ENCODE assay signal across 18 cellular contexts in genomic region chr3:143247007-143247563, GRCh38.
"Had no signal": no experiment of that assay in that cellular context is flagged by ENCODE, and none has a peak within 500 bp of the region (broad histone marks: within the 10 kb centered on the region; RNA-seq: fewer than 3 reads in every experiment).

No MANE protein-coding gene starts in this region.

- ATAC-seq: gastrocnemius medialis, heart left ventricle, mucosa of descending colon, sciatic nerve had no signal

- H3K27me3 Mint-ChIP-seq: activated naive CD4-positive, alpha-beta T cell treated with anti-CD3 and anti-CD28 coated beads, Interleukin-2, amount 50 U/mL, for 24 hours; central memory CD8-positive, alpha-beta T cell; naive B cell had no signal

- DNase-seq: activated CD4-positive, alpha-beta T cell treated with anti-CD3 and anti-CD28 coated beads, Interleukin-2, amount 50 U/mL, for 48 hours; activated gamma-delta T cell; gastrocnemius medialis; heart left ventricle; mucosa of descending colon; naive B cell; stimulated activated CD4-positive, alpha-beta T cell treated with anti-CD3 and anti-CD28 coated beads, Interleukin-4, amount 100 ng/mL, for 4 hours; stimulated activated naive CD4-positive, alpha-beta T cell treated with Interleukin-2 at 50 U/mL for 16 hours; substantia nigra; T-helper 2 cell had no signal

- H3K27me3 ChIP-seq: ascending aorta, gastrocnemius medialis, heart left ventricle, tibial nerve had no signal

- H3K27ac Mint-ChIP-seq: activated naive CD4-positive, alpha-beta T cell treated with anti-CD3 and anti-CD28 coated beads, Interleukin-2, amount 50 U/mL, for 24 hours; memory B cell; naive B cell had no signal

- H3K4me3 Mint-ChIP-seq: activated naive CD4-positive, alpha-beta T cell treated with anti-CD3 and anti-CD28 coated beads, Interleukin-2, amount 50 U/mL, for 24 hours; central memory CD8-positive, alpha-beta T cell; memory B cell; naive B cell had no signal

- H3K9me3 Mint-ChIP-seq: activated naive CD4-positive, alpha-beta T cell treated with anti-CD3 and anti-CD28 coated beads, Interleukin-2, amount 50 U/mL, for 24 hours; central memory CD8-positive, alpha-beta T cell had no signal

- H3K4me3 ChIP-seq: ascending aorta, coronary artery, gastrocnemius medialis, heart left ventricle, mucosa of descending colon, smooth muscle cell, tibial nerve had no signal

- H3K4me1 Mint-ChIP-seq: central memory CD8-positive, alpha-beta T cell; memory B cell; naive B cell had no signal

- H3K36me3 ChIP-seq: ascending aorta, gastrocnemius medialis, heart left ventricle, tibial nerve had no signal
